ENCODE assay signal across 22 cellular contexts in genomic region chr19:33511346-33511745, GRCh38.
"Had no signal": no experiment of that assay in that cellular context is flagged by ENCODE, and none has a peak within 500 bp of the region (broad histone marks: within the 10 kb centered on the region; RNA-seq: fewer than 3 reads in every experiment).

No MANE protein-coding gene starts in this region.

- H3K36me3 ChIP-seq: prostate gland had no signal

- H3K27ac ChIP-seq: coronary artery, foreskin keratinocyte, hepatocyte, parathyroid adenoma, prostate gland, sigmoid colon, skin epidermis, stomach, thoracic aorta had no signal

- FAIRE-seq: endothelial cell of umbilical vein, urothelium cell line had no signal

- H3K4me1 Mint-ChIP-seq: endodermal cell had no signal

- H3K9me3 Mint-ChIP-seq: endodermal cell; naive thymus-derived CD8-positive, alpha-beta T cell had no signal

- H3K4me3 ChIP-seq: coronary artery, hepatocyte, mucosa of descending colon, prostate gland, sigmoid colon, skin epidermis, stomach, thoracic aorta had no signal

- H3K9me3 ChIP-seq: mucosa of descending colon, prostate gland, sigmoid colon, stomach, thoracic aorta had no signal

- H3K27me3 ChIP-seq: foreskin keratinocyte, hepatocyte, sigmoid colon, stomach had no signal

- H3K27me3 Mint-ChIP-seq: naive thymus-derived CD8-positive, alpha-beta T cell had no signal

- H3K9ac ChIP-seq: parathyroid adenoma had no signal

- H3K27ac Mint-ChIP-seq: endodermal cell had no signal

- H3K4me2 ChIP-seq: hepatocyte had no signal

- DNase-seq: effector CD4-positive, alpha-beta T cell; endodermal cell; erythroblast; foreskin keratinocyte; left colon; mucosa of descending colon; naive thymus-derived CD8-positive, alpha-beta T cell; nucleus accumbens; retina; sigmoid colon; stimulated activated CD4-positive, alpha-beta T cell treated with anti-CD3 and anti-CD28 coated beads, Interleukin-2, amount 100 ng/mL, for 24 hours; stimulated activated CD4-positive, alpha-beta T cell treated with anti-CD3 and anti-CD28 coated beads, Interleukin-4, amount 100 ng/mL, for 4 hours; stimulated activated naive CD4-positive, alpha-beta T cell; stomach had no signal

- H2AFZ ChIP-seq: hepatocyte, parathyroid adenoma had no signal

- H3K4me3 Mint-ChIP-seq: endodermal cell; naive thymus-derived CD8-positive, alpha-beta T cell had no signal

- ATAC-seq: foreskin keratinocyte; left colon; mucosa of descending colon; naive thymus-derived CD8-positive, alpha-beta T cell had no signal

- H3K4me1 ChIP-seq: foreskin keratinocyte, prostate gland, sigmoid colon had no signal
